Comparison of ENCODE assay signal across 7 cellular contexts in the genomic region with DNA sequence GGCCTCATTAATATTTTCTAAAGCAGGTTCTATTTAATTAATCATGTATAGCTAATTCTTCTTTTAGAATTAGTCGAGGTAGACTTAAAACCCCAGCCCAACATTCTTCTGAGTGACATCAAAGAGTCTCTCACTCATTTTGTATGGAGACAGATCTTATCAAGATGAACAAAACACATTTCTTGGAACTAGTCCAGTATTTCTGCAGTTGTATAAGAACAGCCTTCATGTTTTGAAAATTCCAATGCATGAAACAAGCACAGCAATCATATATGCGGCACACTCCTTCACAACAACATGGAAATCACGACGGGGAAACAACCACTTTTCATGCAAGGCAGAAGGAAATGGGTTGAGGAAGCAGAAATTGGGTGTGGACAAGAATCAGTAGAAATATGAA.
"Had no signal": no experiment of that assay in that cellular context is flagged by ENCODE, and none has a peak within 500 bp of the region (broad histone marks: within the 10 kb centered on the region; RNA-seq: fewer than 3 reads in every experiment).

No MANE protein-coding gene starts in this region.

- H3K9ac ChIP-seq: GM23248 had no signal

- H2AFZ ChIP-seq: GM23248 had no signal

- H3K4me3 ChIP-seq: GM23248 had no signal

- FAIRE-seq: H54, HTR-8/SVneo had no signal

- H3K27ac ChIP-seq: GM23248 had no signal

- DNase-seq: GM23248, GOT3, H9, HCEC 1CT, IMR-90 had no signal
